8 cellular contexts compared by ENCODE assay signal in genomic region chr4:121869841-121870822, GRCh38. TPM values are rescaled to one million over a fixed set of nuclear protein-coding genes. Genes with fewer than 3 reads are reported as not detected.
DNase-seq lines count a peak whose midpoint lies in the region; ATAC-seq, FAIRE-seq and TF ChIP-seq lines count a peak whose summit lies in the region.

Gene BBS7 (minus strand): TSS chr4:121870474. CDS start chr4:121870313, 161 bp downstream.

- H3K4me3 ChIP-seq in AG04449 (ENCODE audit: low read depth, low read length) (peak within 1 kb of the TSS; percentile 90), cardiac fibroblast (replicated peaks in 1 of 2; ENCODE audit: low read depth in 2 of 2, low read length in 2 of 2) (peak within 1 kb of the TSS; percentile 87 to 89), small intestine (ENCODE audit: low read depth in 1 of 2, low read length in 2 of 2) (peak within 1 kb of the TSS; percentile 69 to 89)

- no peaks in the 10 kb centered on the region for H3K9me3 ChIP-seq in small intestine (ENCODE audit: control insufficient read depth, low read depth)

- H3K4me3 Mint-ChIP-seq in WTC11 = peak within 1 kb of the TSS; percentile 91

- peak within 1 kb of the TSS; percentile 66 to 92 for H3K27ac ChIP-seq in small intestine (ENCODE audit: low read depth in 1 of 2, low read length in 1 of 2)

- peak; percentile 100 for ATAC-seq in GM18907 (IDR thresholded peaks at IDR 0.05; ENCODE audit: unreplicated experiment)
- ATAC-seq in HG03159 (IDR thresholded peaks at IDR 0.05; ENCODE audit: unreplicated experiment) = peak; percentile 99
- peak; percentile 98 for ATAC-seq in WTC11

- CTCF ChIA-PET in AG04449 (lab: Yijun Ruan, JAX) (interaction anchor here (1.3 to 2.6 kb wide), 3 partner anchors 13 to 133 kb away, joined by 4 to 14 read pairs (median 7); no protein-coding TSS in a partner anchor), WTC11 (lab: Charles Lee) (interaction anchor here (0.6 to 0.9 kb wide), 2 partner anchors 74 to 448 kb away, joined by 3 read pairs; no protein-coding TSS in a partner anchor)

- H3K4me1 Mint-ChIP-seq in WTC11 = peaks cover 9% of the 10 kb centered on the region; the same call in 1 of the 2 replicates

- H3K27me3 Mint-ChIP-seq in WTC11 (ENCODE audit: low read depth) = no peaks in the 10 kb centered on the region

- no peaks in the 10 kb centered on the region for H3K36me3 ChIP-seq in small intestine (ENCODE audit: control insufficient read depth in 2 of 2, insufficient read depth in 2 of 2, low read length in 2 of 2)

- no peaks in the 10 kb centered on the region for H3K27me3 ChIP-seq in small intestine (ENCODE audit: control insufficient read depth in 2 of 2, insufficient read depth in 2 of 2, low read length in 2 of 2)

- H3K27ac Mint-ChIP-seq in WTC11 = peak within 1 kb of the TSS; percentile 90

- H3K9me3 Mint-ChIP-seq in WTC11 = no peaks in the 10 kb centered on the region

- no peaks in the 10 kb centered on the region for H3K4me1 ChIP-seq in small intestine (ENCODE audit: control insufficient read depth in 2 of 2, insufficient read depth in 1 of 2, low read depth in 1 of 2, low read length in 1 of 2)

- DNase-seq in AG04449 (ENCODE audit: low read depth, low spot score) = peak; percentile 58
- peak; percentile 92 for DNase-seq in NCI-H226
- DNase-seq in WTC11 (ENCODE audit: low spot score) = peak; percentile 100
- DNase-seq in cardiac fibroblast (ENCODE audit: low read depth in 2 of 2) = peak; percentile 95 to 97
- peak; percentile 98 for DNase-seq in iPS-NIHi11 (ENCODE audit: low spot score)
- peak; percentile 97 for DNase-seq in small intestine

- POLR2A ChIA-PET in AG04449 (lab: Yijun Ruan, JAX) (no interaction called here), WTC11 (lab: Charles Lee) (interaction anchor here (0.7 to 1.3 kb wide), 4 partner anchors 38 to 173 kb away, joined by 3 to 5 read pairs (median 4); partner anchors contain the start of genes ANXA5 and EXOSC9)

- no peak for FAIRE-seq in small intestine (lab: Jason Lieb, UNC)

- TF ChIP-seq CTCF in AG04449 (IDR thresholded peaks at IDR 0.05; ENCODE audit: insufficient read depth, low read length, missing control alignments) (no peak), WTC11 (IDR thresholded peaks at IDR 0.05) (no peak), cardiac fibroblast (IDR thresholded peaks at IDR 0.05; ENCODE audit: low read depth, low read length) (no peak)

- 0 to 1% (median 1%) methylated on average over 57 to 58 of the region's 58 CpGs for WGBS in small intestine, 3 donors

- peaks cover 19% of the 10 kb centered on the region for H3K36me3 Mint-ChIP-seq in WTC11

TF ChIP-seq in WTC11, 78 proteins besides CTCF, POLR2A, EP300 and RAD21 (continues in another document):
- no peak for TF ChIP-seq ESRRA (CRISPR knock-in tag; IDR thresholded peaks at IDR 0.05; ENCODE audit: borderline replicate concordance)
- TF ChIP-seq MAX (CRISPR knock-in tag; IDR thresholded peaks at IDR 0.05) = peak; percentile 75
- TF ChIP-seq RORB (CRISPR knock-in tag; IDR thresholded peaks at IDR 0.05) = no peak
- TF ChIP-seq ZNF671 (CRISPR knock-in tag; IDR thresholded peaks at IDR 0.05) = no peak
- TF ChIP-seq NR2C2 (CRISPR knock-in tag; IDR thresholded peaks at IDR 0.05) = no peak
- no peak for TF ChIP-seq IRF2 (CRISPR knock-in tag; IDR thresholded peaks at IDR 0.05; ENCODE audit: borderline replicate concordance, low read depth)
- peak; percentile 75 for TF ChIP-seq SP1 (CRISPR knock-in tag; conservative IDR thresholded peaks at IDR 0.05)
- no peak for TF ChIP-seq ATF3 (CRISPR knock-in tag; conservative IDR thresholded peaks at IDR 0.05)
- no peak for TF ChIP-seq NR1H2 (CRISPR knock-in tag; IDR thresholded peaks at IDR 0.05)
- TF ChIP-seq ZSCAN18 (CRISPR knock-in tag; IDR thresholded peaks at IDR 0.05) = no peak
- no peak for TF ChIP-seq KAT7 (CRISPR knock-in tag; IDR thresholded peaks at IDR 0.05; ENCODE audit: borderline replicate concordance)
- no peak for TF ChIP-seq CBFB (CRISPR knock-in tag; IDR thresholded peaks at IDR 0.05; ENCODE audit: low read depth)
- no peak for TF ChIP-seq SOX15 (CRISPR knock-in tag; IDR thresholded peaks at IDR 0.05)
- no peak for TF ChIP-seq ATF1 (CRISPR knock-in tag; IDR thresholded peaks at IDR 0.05)
- TF ChIP-seq ZMAT4 (CRISPR knock-in tag; IDR thresholded peaks at IDR 0.05) = no peak
- TF ChIP-seq JAZF1 (CRISPR knock-in tag; IDR thresholded peaks at IDR 0.05) = no peak
- no peak for TF ChIP-seq ETV6 (CRISPR knock-in tag; IDR thresholded peaks at IDR 0.05)
- no peak for TF ChIP-seq EMX1 (CRISPR knock-in tag; IDR thresholded peaks at IDR 0.05)
- no peak for TF ChIP-seq IRF1 (CRISPR knock-in tag; IDR thresholded peaks at IDR 0.05)
- TF ChIP-seq ARID4B (CRISPR knock-in tag; IDR thresholded peaks at IDR 0.05; ENCODE audit: borderline replicate concordance) = peak; percentile 76; the same call in 1 of the 2 replicates
- TF ChIP-seq HMGA2 (CRISPR knock-in tag; IDR thresholded peaks at IDR 0.05) = no peak

RNA-seq across cellular contexts. Expression of gene BBS7, which starts in this region (rescaled TPM):
- 18.9 to 25.0 TPM (median 20.5 TPM) in 3 replicates for total RNA-seq in WTC11 (2021)
- polyA plus RNA-seq in small intestine = 1 to 10 TPM; 3.5 to 9.8 (median 5.8) TPM

Comparison
In these comparisons a context has a peak if more than half of its experiments do, and no peak if none do; other contexts are left out.
1. Peak in every context shown above with its lines: DNase-seq, ATAC-seq, H3K4me3 ChIP-seq and H3K27ac ChIP-seq.